Comparison of ENCODE assay signal across 6 cellular contexts in the genomic region with DNA sequence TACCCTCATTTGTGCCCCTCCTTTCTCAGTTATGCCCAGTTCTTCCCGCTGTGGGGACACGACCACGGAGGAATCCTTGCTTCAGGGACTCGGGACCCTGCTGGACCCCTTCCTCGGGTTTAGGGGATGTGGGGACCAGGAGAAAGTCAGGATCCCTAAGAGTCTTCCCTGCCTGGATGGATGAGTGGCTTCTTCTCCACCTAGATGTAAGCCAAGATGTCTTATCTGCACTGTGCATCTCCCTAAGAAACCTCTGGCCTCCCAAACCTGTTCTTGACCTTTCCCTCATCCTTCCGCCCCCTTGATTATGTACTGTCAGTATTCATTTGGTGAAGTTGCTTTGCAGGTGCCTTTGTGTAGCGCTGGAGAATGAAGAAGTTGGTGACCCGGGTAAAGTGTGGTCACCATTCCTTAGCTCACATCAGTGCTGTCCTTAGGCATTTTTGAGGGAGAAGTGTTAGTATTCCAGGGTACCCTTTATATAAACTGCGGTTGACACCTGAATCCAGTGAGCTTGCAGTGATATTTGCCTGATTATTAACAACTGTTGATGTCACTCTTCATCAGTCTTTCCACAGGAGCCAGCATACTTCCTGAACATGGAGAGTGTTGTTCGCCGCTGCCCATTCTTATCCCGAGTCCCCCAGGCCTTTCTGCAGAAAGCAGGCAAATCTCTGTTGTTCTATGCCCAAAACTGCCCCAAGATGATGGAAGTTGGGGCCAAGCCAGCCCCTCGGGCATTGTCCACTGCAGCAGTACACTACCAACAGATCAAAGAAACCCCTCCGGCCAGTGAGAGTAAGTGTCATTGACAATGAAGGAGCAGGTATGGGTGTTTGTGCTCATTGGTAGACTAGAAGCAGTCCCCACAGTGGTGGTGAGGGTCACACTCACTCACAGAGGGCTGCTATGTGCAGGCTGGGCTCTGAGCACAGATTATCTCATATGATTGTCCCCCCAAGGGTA. TPM values are rescaled to one million over a fixed set of nuclear protein-coding genes. Genes with fewer than 3 reads are reported as not detected.
A peak's percentile ranks its signal among the peaks of the same experiment; 100 is the strongest.
DNase-seq lines count a peak whose midpoint lies in the region; ATAC-seq and TF ChIP-seq lines count a peak whose summit lies in the region.

No MANE protein-coding gene starts in this region.

- peak overlapping the region; percentile 95 for H3K18ac ChIP-seq in neuronal stem cell (ENCODE audit: low read length)

- H2BK5ac ChIP-seq in neuronal stem cell (ENCODE audit: low read length), result peak overlapping the region; percentile 66

- H2BK120ac ChIP-seq in neuronal stem cell (ENCODE audit: low read depth, low read length), result no peak overlapping the region

- no peak overlapping the region for H2BK15ac ChIP-seq in neuronal stem cell (ENCODE audit: low read length)

- no peak overlapping the region for H3K4ac ChIP-seq in neuronal stem cell (ENCODE audit: low read length)

- H4K8ac ChIP-seq in neuronal stem cell (ENCODE audit: low read depth, low read length), result no peak overlapping the region

- peak overlapping the region; percentile 9 for H3K14ac ChIP-seq in neuronal stem cell (ENCODE audit: low read length)

- H3K4me2 ChIP-seq in neuronal stem cell (ENCODE audit: insufficient read depth, low read length, poor library complexity, severe bottlenecking), result peak overlapping the region; percentile 93

- no peaks in the 10 kb centered on the region for H3K9me3 ChIP-seq in neuronal stem cell (replicated peaks in 1 of 2; ENCODE audit: control insufficient read depth in 2 of 2, insufficient read depth in 1 of 2, low read depth in 1 of 2, low read length in 2 of 2)

- peak overlapping the region; percentile 96 for H2AFZ ChIP-seq in neuronal stem cell (ENCODE audit: low read length)

- peak overlapping the region; percentile 98 for H3K9ac ChIP-seq in neuronal stem cell (ENCODE audit: low read depth, low read length, poor library complexity)

- ATAC-seq in GM19397 (IDR thresholded peaks at IDR 0.05; ENCODE audit: unreplicated experiment), result no peak
- ATAC-seq in HG03039 (IDR thresholded peaks at IDR 0.05; ENCODE audit: unreplicated experiment), result no peak

- no peak overlapping the region for H4K91ac ChIP-seq in neuronal stem cell (ENCODE audit: low read depth, low read length, poor library complexity)

- no peaks in the 10 kb centered on the region for H3K27me3 ChIP-seq in HL-60 (ENCODE audit: insufficient read depth, poor library complexity, severe bottlenecking)
- H3K27me3 ChIP-seq in neuronal stem cell (ENCODE audit: control insufficient read depth in 3 of 3, insufficient read depth in 3 of 3, low read depth in 1 of 3, low read length in 3 of 3), result no peaks in the 10 kb centered on the region

- no CpG with 5 or more reads among the region's 14 CpGs for WGBS in neuronal stem cell (ENCODE audit: extremely low coverage in 2 of 2, insufficient read length in 2 of 2, insufficient replicate concordance in 1 of 2), 2 donors

- no peak overlapping the region for H2AK5ac ChIP-seq in neuronal stem cell (ENCODE audit: low read depth, low read length)

- peaks cover 16 to 50% of the 10 kb centered on the region in 2 donors for H3K36me3 ChIP-seq in neuronal stem cell (replicated peaks in 1 of 2; ENCODE audit: control insufficient read depth in 2 of 2, insufficient read depth in 2 of 2, low read length in 2 of 2)

- TF ChIP-seq CTCF in HL-60 (IDR thresholded peaks at IDR 0.05; ENCODE audit: insufficient read depth, low read length), result no peak
- no peak for TF ChIP-seq CTCF in cardiac fibroblast (IDR thresholded peaks at IDR 0.05; ENCODE audit: low read depth, low read length)

- peaks cover 8% of the 10 kb centered on the region for H3K79me1 ChIP-seq in neuronal stem cell (ENCODE audit: low read depth, low read length)

- peaks cover 7 to 9% of the 10 kb centered on the region in 2 donors for H3K4me1 ChIP-seq in neuronal stem cell (ENCODE audit: control insufficient read depth in 2 of 2, insufficient read depth in 1 of 2, low read depth in 1 of 2, low read length in 2 of 2)

- peak overlapping the region; percentile 88 for H3K27ac ChIP-seq in HL-60 (replicated peaks)
- H3K27ac ChIP-seq in neuronal stem cell (replicated peaks; ENCODE audit: low read length), result no peak overlapping the region

- no peak overlapping the region for H2BK12ac ChIP-seq in neuronal stem cell (ENCODE audit: low read length)

- H3K23ac ChIP-seq in neuronal stem cell (ENCODE audit: low read depth, low read length, poor library complexity), result no peak overlapping the region

- DNase-seq in HL-60 (ENCODE audit: low read depth in 1 of 2, low spot score in 1 of 2) (no peak), cardiac fibroblast (ENCODE audit: low read depth in 2 of 2) (no peak), neuronal stem cell (ENCODE audit: low spot score) (no peak), DMS53 treated with DMSO at 0.1 percent for 48 hours (lab: John Stamatoyannopoulos, UW; ENCODE audit: unreplicated experiment) (no peak)

- H3K4me3 ChIP-seq in HL-60 (replicated peaks; ENCODE audit: insufficient read depth, low read length) (peak overlapping the region; percentile 86), cardiac fibroblast (replicated peaks in 1 of 2; ENCODE audit: low read depth in 2 of 2, low read length in 2 of 2) (peak overlapping the region; percentile 87 to 88), neuronal stem cell (ENCODE audit: low read length in 2 of 2) (peak overlapping the region; percentile 72 to 96)

RNA-seq across cellular contexts. Expression of gene ALAS1, which starts 1.0 kb away (rescaled TPM):
- polyA plus RNA-seq in neuronal stem cell (2013, experiment 1 of 2), result 37.3 TPM
- polyA plus RNA-seq in neuronal stem cell (2013, experiment 2 of 2), result 36.5 TPM

RNA-seq across cellular contexts. Expression of gene TLR9, which starts 26.5 kb away (rescaled TPM):
- 0.04 TPM for polyA plus RNA-seq in neuronal stem cell (2013, experiment 1 of 2)
- 0.10 TPM for polyA plus RNA-seq in neuronal stem cell (2013, experiment 2 of 2)

RNA-seq across cellular contexts. Expression of gene TWF2, which starts 40.0 kb away (rescaled TPM):
- polyA plus RNA-seq in neuronal stem cell (2013, experiment 1 of 2), result 21.7 TPM
- 20.9 TPM for polyA plus RNA-seq in neuronal stem cell (2013, experiment 2 of 2)

RNA-seq across cellular contexts. Expression of gene POC1A, which starts 44.7 kb away (rescaled TPM):
- polyA plus RNA-seq in neuronal stem cell (2013, experiment 1 of 2), result 18.0 TPM
- 17.8 TPM for polyA plus RNA-seq in neuronal stem cell (2013, experiment 2 of 2)

RNA-seq across cellular contexts. Expression of gene PPM1M, which starts 46.6 kb away (rescaled TPM):
- 3.5 TPM for polyA plus RNA-seq in neuronal stem cell (2013, experiment 1 of 2)
- 3.7 TPM for polyA plus RNA-seq in neuronal stem cell (2013, experiment 2 of 2)
